In the genomic region with DNA sequence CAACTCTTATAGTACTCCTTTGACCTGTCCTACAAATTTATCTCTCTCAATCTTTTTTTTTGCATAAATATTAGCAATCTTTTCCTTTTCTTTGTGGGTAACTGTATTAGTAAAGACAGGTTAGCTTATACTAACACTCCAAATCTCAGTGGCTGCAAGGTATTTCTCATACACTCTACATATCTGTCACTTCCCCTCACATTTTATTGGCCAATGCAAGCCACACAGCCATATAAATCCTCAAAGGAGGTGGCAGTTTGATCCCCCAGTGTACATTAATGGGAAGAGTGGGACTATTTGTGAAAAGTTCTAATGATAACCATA, we compare ENCODE assay signal across 8 cellular contexts. TPM values are rescaled to one million over a fixed set of nuclear protein-coding genes. Genes with fewer than 3 reads are reported as not detected.
DNase-seq lines count a peak whose midpoint lies in the region; ATAC-seq, FAIRE-seq and TF ChIP-seq lines count a peak whose summit lies in the region.

No MANE protein-coding gene starts in this region.

- no peaks in the 10 kb centered on the region for H3K4me1 ChIP-seq in prostate gland (replicated peaks)

- H3K27ac ChIP-seq in cingulate gyrus (ENCODE audit: low read depth, low read length) (peak overlapping the region; percentile 70), prostate gland (no peak overlapping the region)

- H3K36me3 ChIP-seq in prostate gland: no peaks in the 10 kb centered on the region

- peak; percentile 33 for ATAC-seq in HG03469 (IDR thresholded peaks at IDR 0.05; ENCODE audit: unreplicated experiment)

- H3K9me3 Mint-ChIP-seq in activated CD4-positive, alpha-beta T cell treated with anti-CD3 and anti-CD28 coated beads, Interleukin-2, amount 10 ng/mL, durations not matched to agents 24 days and 14 days: no peaks in the 10 kb centered on the region
- no peaks in the 10 kb centered on the region for H3K9me3 Mint-ChIP-seq in endothelial cell (ENCODE audit: unreplicated experiment)

- H3K4me1 Mint-ChIP-seq in activated CD4-positive, alpha-beta T cell treated with anti-CD3 and anti-CD28 coated beads, Interleukin-2, amount 10 ng/mL, durations not matched to agents 24 days and 14 days: peaks cover 14% of the 10 kb centered on the region
- no peaks in the 10 kb centered on the region for H3K4me1 Mint-ChIP-seq in endothelial cell (ENCODE audit: unreplicated experiment)

- H3K9me3 ChIP-seq in prostate gland: no peaks in the 10 kb centered on the region

- H3K27ac Mint-ChIP-seq in activated CD4-positive, alpha-beta T cell treated with anti-CD3 and anti-CD28 coated beads, Interleukin-2, amount 10 ng/mL, durations not matched to agents 24 days and 14 days: no peak overlapping the region
- no peak overlapping the region for H3K27ac Mint-ChIP-seq in endothelial cell (ENCODE audit: unreplicated experiment)

- H3K27me3 Mint-ChIP-seq in activated CD4-positive, alpha-beta T cell treated with anti-CD3 and anti-CD28 coated beads, Interleukin-2, amount 10 ng/mL, durations not matched to agents 24 days and 14 days: no peaks in the 10 kb centered on the region
- no peaks in the 10 kb centered on the region for H3K27me3 Mint-ChIP-seq in endothelial cell (ENCODE audit: unreplicated experiment)

- peak overlapping the region; percentile 2 to 14 for H3K4me3 ChIP-seq in prostate gland

- TF ChIP-seq CTCF in prostate gland (IDR thresholded peaks at IDR 0.05): no peak
- TF ChIP-seq CTCF in endothelial cell (IDR thresholded peaks at IDR 0.05; ENCODE audit: unreplicated experiment): no peak

- H3K4me3 Mint-ChIP-seq in activated CD4-positive, alpha-beta T cell treated with anti-CD3 and anti-CD28 coated beads, Interleukin-2, amount 10 ng/mL, durations not matched to agents 24 days and 14 days: no peak overlapping the region
- no peak overlapping the region for H3K4me3 Mint-ChIP-seq in endothelial cell (ENCODE audit: unreplicated experiment)

- no peaks in the 10 kb centered on the region for H3K27me3 ChIP-seq in prostate gland (replicated peaks; ENCODE audit: insufficient read depth)

- DNase-seq in activated CD4-positive, alpha-beta T cell treated with anti-CD3 and anti-CD28 coated beads, Interleukin-2, amount 10 ng/mL, durations not matched to agents 24 days and 14 days: peak; percentile 70
- DNase-seq in activated CD4-positive, alpha-beta T cell treated with anti-CD3 and anti-CD28 coated beads for 1 hour: no peak
- DNase-seq in prostate gland (ENCODE audit: low spot score): no peak
- no peak for DNase-seq in NCI-H2081 (lab: John Stamatoyannopoulos, UW)
- no peak for DNase-seq in endothelial cell (ENCODE audit: low spot score)
- DNase-seq in frontal cortex (ENCODE audit: low spot score in 2 of 2): no peak

- no peak for FAIRE-seq in frontal cortex (lab: Jason Lieb, UNC)

- intact Hi-C loops in activated CD4-positive, alpha-beta T cell treated with anti-CD3 and anti-CD28 coated beads, Interleukin-2, amount 10 ng/mL, durations not matched to agents 24 days and 14 days (cut with micrococcal nuclease): loop anchor here (1.0 to 5.0 kb wide), 8 partner anchors 9 to 600 kb away; partner anchors contain the start of gene PRSS23
- intact Hi-C loops in prostate gland (cut with DNase I): loop anchor here (5.0 kb wide), 1 partner anchor 255 kb away; no protein-coding TSS in a partner anchor

- no peaks in the 10 kb centered on the region for H3K36me3 Mint-ChIP-seq in activated CD4-positive, alpha-beta T cell treated with anti-CD3 and anti-CD28 coated beads, Interleukin-2, amount 10 ng/mL, durations not matched to agents 24 days and 14 days (ENCODE audit: low read depth)
- no peaks in the 10 kb centered on the region for H3K36me3 Mint-ChIP-seq in endothelial cell (ENCODE audit: low read depth, unreplicated experiment)

- TF ChIP-seq POLR2A in prostate gland (IDR thresholded peaks at IDR 0.05): no peak

RNA-seq across cellular contexts. Expression of gene EED, which starts 42.6 kb away (rescaled TPM):
- 269 TPM in 2 replicates for total RNA-seq in activated CD4-positive, alpha-beta T cell treated with anti-CD3 and anti-CD28 coated beads, Interleukin-2, amount 10 ng/mL, durations not matched to agents 24 days and 14 days
- total RNA-seq in prostate gland (10 to 100 TPM; 18.1 to 20.9 TPM), endothelial cell (ENCODE audit: unreplicated experiment) (18.5 TPM), frontal cortex (24.9 TPM)

Comparison
In these comparisons a context has a peak if more than half of its experiments do, and no peak if none do; other contexts are left out.
1. RNA of gene EED, which starts 42.6 kb away (total RNA-seq): 269 TPM in activated CD4-positive, alpha-beta T cell treated with anti-CD3 and anti-CD28 coated beads, Interleukin-2, amount 10 ng/mL, durations not matched to agents 24 days and 14 days; 24.9 TPM in frontal cortex (single experiment), 18.1 to 20.9 TPM in prostate gland and 18.5 TPM in endothelial cell (single experiment); every median in the first group is over 10 times any median in the second.